In genomic region chr9:105339849-105340248, GRCh38 we compare ENCODE assay signal across 28 cellular contexts.
"Had no signal": no experiment of that assay in that cellular context is flagged by ENCODE, and none has a peak within 500 bp of the region (broad histone marks: within the 10 kb centered on the region; RNA-seq: fewer than 3 reads in every experiment).

No MANE protein-coding gene starts in this region.

- H3K27ac ChIP-seq: coronary artery, Peyer's patch, RWPE1, SJCRH30, VCaP had no signal

- H3K9me3 Mint-ChIP-seq: activated CD8-positive, alpha-beta T cell treated with anti-CD3 and anti-CD28 coated beads for 36 hours; activated naive CD4-positive, alpha-beta T cell treated with anti-CD3 and anti-CD28 coated beads for 36 hours; activated naive CD8-positive, alpha-beta T cell treated with anti-CD3 and anti-CD28 coated beads, Interleukin-2, amount 10 ng/mL, durations not matched to agents 7 days and 5 days; activated T-helper 1 cell treated with anti-CD3 and anti-CD28 coated beads, Interleukin-12 subunit alpha, Interleukin-12 subunit beta, Interleukin-2, Interleukin-4 antibody, amounts not matched to agents 30 ng/mL and 10 ng/mL and 1 ng/mL, durations not matched to agents 14 hours and 24 hours and 36 hours had no signal

- H3K9me3 ChIP-seq: Peyer's patch, SJCRH30, SK-N-SH had no signal

- H3K9ac ChIP-seq: SK-N-SH had no signal

- ATAC-seq: activated CD8-positive, alpha-beta T cell treated with anti-CD3 and anti-CD28 coated beads for 36 hours had no signal

- H3K27ac Mint-ChIP-seq: activated CD8-positive, alpha-beta T cell treated with anti-CD3 and anti-CD28 coated beads for 36 hours; activated naive CD4-positive, alpha-beta T cell treated with anti-CD3 and anti-CD28 coated beads for 36 hours; activated naive CD8-positive, alpha-beta T cell treated with anti-CD3 and anti-CD28 coated beads, Interleukin-2, amount 10 ng/mL, durations not matched to agents 7 days and 5 days; activated T-helper 1 cell treated with anti-CD3 and anti-CD28 coated beads, Interleukin-12 subunit alpha, Interleukin-12 subunit beta, Interleukin-2, Interleukin-4 antibody, amounts not matched to agents 30 ng/mL and 10 ng/mL and 1 ng/mL, durations not matched to agents 14 hours and 24 hours and 36 hours had no signal

- FAIRE-seq: bronchial epithelial cell had no signal

- H3K27me3 ChIP-seq: Peyer's patch, SJCRH30 had no signal

- H3K4me3 ChIP-seq: coronary artery, Peyer's patch, SJCRH30 had no signal

- H3K4me2 ChIP-seq: SK-N-SH had no signal

- H3K4me1 ChIP-seq: SJCRH30 had no signal

- H3K4me3 Mint-ChIP-seq: activated CD8-positive, alpha-beta T cell treated with anti-CD3 and anti-CD28 coated beads for 36 hours; activated naive CD4-positive, alpha-beta T cell treated with anti-CD3 and anti-CD28 coated beads for 36 hours; activated naive CD8-positive, alpha-beta T cell treated with anti-CD3 and anti-CD28 coated beads, Interleukin-2, amount 10 ng/mL, durations not matched to agents 7 days and 5 days; activated T-helper 1 cell treated with anti-CD3 and anti-CD28 coated beads, Interleukin-12 subunit alpha, Interleukin-12 subunit beta, Interleukin-2, Interleukin-4 antibody, amounts not matched to agents 30 ng/mL and 10 ng/mL and 1 ng/mL, durations not matched to agents 14 hours and 24 hours and 36 hours had no signal

- DNase-seq: activated CD4-positive, alpha-beta T cell treated with anti-CD3 and anti-CD28 coated beads, Interleukin-2, amount 50 U/mL, for 1 hour; activated CD4-positive, CD25-positive, alpha-beta regulatory T cell; activated CD8-positive, alpha-beta memory T cell treated with anti-CD3 and anti-CD28 coated beads, Interleukin-2, amount 50 U/mL, for 4 hours; activated CD8-positive, alpha-beta T cell treated with anti-CD3 and anti-CD28 coated beads for 36 hours; activated effector memory CD4-positive, alpha-beta T cell treated with anti-CD3 and anti-CD28 coated beads, Interleukin-2, amount 50 U/mL, for 16 hours; activated naive CD4-positive, alpha-beta T cell treated with anti-CD3 and anti-CD28 coated beads for 36 hours; activated naive CD8-positive, alpha-beta T cell treated with anti-CD3 and anti-CD28 coated beads, Interleukin-2, amount 10 ng/mL, durations not matched to agents 7 days and 5 days; aorta; central memory CD4-positive, alpha-beta T cell; MM.1S; NCI-H1105; NCI-H1436; NCI-H1694 treated with DMSO at 0.1 percent for 48 hours; NCI-H2029 treated with DMSO at 0.1 percent for 48 hours; NCI-H345; NCI-H510A; NCI-H526 treated with DMSO at 0.1 percent for 48 hours; NCI-H82; Peyer's patch; Right ventricle myocardium superior; SJCRH30; SK-N-SH; T-helper 1 cell had no signal

- H3K27me3 Mint-ChIP-seq: activated CD8-positive, alpha-beta T cell treated with anti-CD3 and anti-CD28 coated beads for 36 hours; activated naive CD8-positive, alpha-beta T cell treated with anti-CD3 and anti-CD28 coated beads, Interleukin-2, amount 10 ng/mL, durations not matched to agents 7 days and 5 days had no signal
